In the genomic region with DNA sequence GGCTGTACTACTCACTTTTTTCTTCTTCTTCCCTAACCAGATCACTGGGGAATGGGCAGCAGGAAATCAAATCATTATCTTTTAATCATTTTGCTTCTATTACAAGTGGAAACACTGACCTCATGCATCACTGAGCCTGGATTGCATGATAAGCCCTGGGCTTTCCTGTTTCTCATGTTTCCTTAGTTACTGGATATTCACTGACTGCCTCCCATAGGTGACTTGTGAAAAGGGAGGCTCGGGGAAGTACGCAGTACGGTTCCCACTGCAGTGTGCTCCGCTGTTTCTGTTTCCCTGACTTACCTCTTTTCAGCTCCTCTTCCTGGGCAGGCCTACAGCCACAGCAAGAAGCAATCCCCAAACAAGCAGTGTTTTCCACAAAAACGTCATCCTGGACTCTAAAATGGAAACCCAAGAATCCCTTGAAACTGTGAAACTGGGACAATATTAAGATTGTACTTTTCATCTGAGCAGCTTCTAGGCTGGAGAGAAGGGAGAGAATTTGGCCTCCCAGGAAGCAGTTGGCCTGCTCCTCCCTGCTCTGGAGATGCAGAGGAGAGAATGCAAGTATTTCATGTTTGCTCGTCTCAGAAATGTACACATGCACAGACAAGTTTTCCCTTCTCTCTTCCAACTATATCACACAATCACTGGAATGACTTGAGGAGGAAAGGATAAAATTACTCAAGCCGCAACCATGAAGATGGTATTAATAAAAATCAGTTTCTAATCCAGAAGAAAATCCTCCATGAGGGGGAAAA, we compare ENCODE assay signal across 13 cellular contexts. TPM values are rescaled to one million over a fixed set of nuclear protein-coding genes. Genes with fewer than 3 reads are reported as not detected.
DNase-seq lines count a peak whose midpoint lies in the region; ATAC-seq, FAIRE-seq and TF ChIP-seq lines count a peak whose summit lies in the region.
"Had no signal": no experiment of that assay in that cellular context is flagged by ENCODE, and none has a peak within 500 bp of the region (broad histone marks: within the 10 kb centered on the region; RNA-seq: fewer than 3 reads in every experiment).

No MANE protein-coding gene starts in this region.

- no peak overlapping the region for H3K27ac Mint-ChIP-seq in activated naive CD8-positive, alpha-beta T cell treated with anti-CD3 and anti-CD28 coated beads, Interleukin-2, amount 50 U/mL, for 24 hours
- H3K27ac Mint-ChIP-seq: activated T-cell treated with anti-CD3 and anti-CD28 coated beads, Interleukin-2, amount 50 U/mL, for 24 hours; CD4-positive, alpha-beta memory T cell had no signal

- H3K27me3 ChIP-seq in heart left ventricle (peaks cover 0 to 14% (median 0%) of the 10 kb centered on the region in 9 donors), psoas muscle (ENCODE audit: insufficient read depth in 3 of 3, low read length in 2 of 3) (no peaks in the 10 kb centered on the region), small intestine (ENCODE audit: control insufficient read depth in 2 of 2, insufficient read depth in 2 of 2, low read length in 2 of 2) (no peaks in the 10 kb centered on the region)

- H3K4me1 ChIP-seq in heart left ventricle: peaks cover 0 to 15% (median 0%) of the 10 kb centered on the region in 12 donors
- H3K4me1 ChIP-seq in psoas muscle: no peaks in the 10 kb centered on the region
- no peaks in the 10 kb centered on the region for H3K4me1 ChIP-seq in small intestine (ENCODE audit: control insufficient read depth in 2 of 2, insufficient read depth in 1 of 2, low read depth in 1 of 2, low read length in 1 of 2)

- no peaks in the 10 kb centered on the region for H3K36me3 ChIP-seq in heart left ventricle
- H3K36me3 ChIP-seq in psoas muscle (ENCODE audit: insufficient read depth in 1 of 2, low read depth in 1 of 2): no peaks in the 10 kb centered on the region
- H3K36me3 ChIP-seq in small intestine (ENCODE audit: control insufficient read depth in 2 of 2, insufficient read depth in 2 of 2, low read length in 2 of 2): no peaks in the 10 kb centered on the region

- ATAC-seq in heart left ventricle: peak; percentile 81 to 99 (median 89)
- peak in 3 of 4 donors; percentile 44 to 69 (median 46) for ATAC-seq in psoas muscle
- no peak for ATAC-seq in activated naive CD8-positive, alpha-beta T cell treated with anti-CD3 and anti-CD28 coated beads, Interleukin-2, amount 50 U/mL, for 24 hours
- ATAC-seq in GM19324 (IDR thresholded peaks at IDR 0.05; ENCODE audit: low FRiP score, unreplicated experiment): no peak

- no peaks in the 10 kb centered on the region for H3K36me3 Mint-ChIP-seq in activated naive CD8-positive, alpha-beta T cell treated with anti-CD3 and anti-CD28 coated beads, Interleukin-2, amount 50 U/mL, for 24 hours (ENCODE audit: low read depth)
- H3K36me3 Mint-ChIP-seq: CD4-positive, alpha-beta memory T cell had no signal

- H3K27me3 Mint-ChIP-seq in activated naive CD8-positive, alpha-beta T cell treated with anti-CD3 and anti-CD28 coated beads, Interleukin-2, amount 50 U/mL, for 24 hours: peaks cover 10% of the 10 kb centered on the region

- DNase-seq in GM12865 (ENCODE audit: low read depth): peak; percentile 16
- DNase-seq in heart left ventricle: peak in 3 of 5 donors; percentile 30 to 58 (median 31)
- DNase-seq in psoas muscle: no peak
- no peak for DNase-seq in activated naive CD8-positive, alpha-beta T cell treated with anti-CD3 and anti-CD28 coated beads, Interleukin-2, amount 50 U/mL, for 24 hours
- DNase-seq in small intestine: no peak
- DNase-seq in NOMO-1 treated with DMSO at 0.1 percent for 48 hours (lab: John Stamatoyannopoulos, UW; ENCODE audit: unreplicated experiment): no peak
- DNase-seq: activated T-cell treated with anti-CD3 and anti-CD28 coated beads, Interleukin-2, amount 50 U/mL, for 24 hours; caudate nucleus; CD4-positive, alpha-beta memory T cell; H7; hippocampal formation had no signal

- TF ChIP-seq CTCF in GM12865 (IDR thresholded peaks at IDR 0.05; ENCODE audit: insufficient read depth, low read depth, low read length, missing control alignments) (no peak), VCaP (conservative IDR thresholded peaks at IDR 0.05) (peak; percentile 19; the same call in 1 of the 2 replicates), heart left ventricle (IDR thresholded peaks at IDR 0.05) (peak in 2 of 12 donors; percentile 16 to 42), psoas muscle (IDR thresholded peaks at IDR 0.05) (no peak)

- no peak for FAIRE-seq in small intestine (lab: Jason Lieb, UNC)

- peak overlapping the region; percentile 94 for H3K27ac ChIP-seq in VCaP
- H3K27ac ChIP-seq in heart left ventricle: peak overlapping the region in 11 of 12 donors; percentile 4 to 83 (median 53)
- peak overlapping the region; percentile 50 for H3K27ac ChIP-seq in psoas muscle
- H3K27ac ChIP-seq in small intestine (ENCODE audit: low read depth in 1 of 2, low read length in 1 of 2): peak overlapping the region in 1 of 2 donors; percentile 40

- 48 to 57% (median 52%) methylated on average over 7 of the region's 7 CpGs for WGBS in heart left ventricle, 4 donors
- 47 to 67% (median 62%) methylated on average over 7 of the region's 7 CpGs for WGBS in psoas muscle, 3 donors
- 33 to 68% (median 61%) methylated on average over 7 of the region's 7 CpGs for WGBS in small intestine, 3 donors

- H3K4me3 ChIP-seq in GM12865 (ENCODE audit: low read depth, low read length) (no peak overlapping the region), heart left ventricle (no peak overlapping the region), psoas muscle (no peak overlapping the region), small intestine (ENCODE audit: low read depth in 1 of 2, low read length in 2 of 2) (no peak overlapping the region)

- intact Hi-C loops in heart left ventricle (cut with DNase I) (loop anchor here in 6 of 10 donors (1.0 to 10.0 kb wide), 4 partner anchors 137 to 149 kb away; no protein-coding TSS in a partner anchor), psoas muscle (cut with DNase I) (loop anchor here in 1 of 2 donors (10.0 kb wide), 1 partner anchor 139 kb away; no protein-coding TSS in a partner anchor)

- no peak overlapping the region for H3K4me3 Mint-ChIP-seq in activated naive CD8-positive, alpha-beta T cell treated with anti-CD3 and anti-CD28 coated beads, Interleukin-2, amount 50 U/mL, for 24 hours
- H3K4me3 Mint-ChIP-seq: activated T-cell treated with anti-CD3 and anti-CD28 coated beads, Interleukin-2, amount 50 U/mL, for 24 hours; CD4-positive, alpha-beta memory T cell had no signal

- H3K4me1 Mint-ChIP-seq in activated naive CD8-positive, alpha-beta T cell treated with anti-CD3 and anti-CD28 coated beads, Interleukin-2, amount 50 U/mL, for 24 hours: peaks cover 7% of the 10 kb centered on the region
- H3K4me1 Mint-ChIP-seq: CD4-positive, alpha-beta memory T cell had no signal

- H3K9me3 ChIP-seq in heart left ventricle: no peaks in the 10 kb centered on the region
- no peaks in the 10 kb centered on the region for H3K9me3 ChIP-seq in psoas muscle
- no peaks in the 10 kb centered on the region for H3K9me3 ChIP-seq in small intestine (ENCODE audit: control insufficient read depth, low read depth)

- H3K9me3 Mint-ChIP-seq in activated naive CD8-positive, alpha-beta T cell treated with anti-CD3 and anti-CD28 coated beads, Interleukin-2, amount 50 U/mL, for 24 hours: no peaks in the 10 kb centered on the region
- H3K9me3 Mint-ChIP-seq: activated T-cell treated with anti-CD3 and anti-CD28 coated beads, Interleukin-2, amount 50 U/mL, for 24 hours; CD4-positive, alpha-beta memory T cell had no signal

- peak in 1 of 2 donors; percentile 14 for TF ChIP-seq POLR2A in heart left ventricle (IDR thresholded peaks at IDR 0.05)

RNA-seq across cellular contexts. Expression of a gene that starts 13.1 kb away (rescaled TPM):
- total RNA-seq in heart left ventricle: not detected
- not detected for polyA plus RNA-seq in heart left ventricle
- not detected for total RNA-seq in psoas muscle
- not detected for polyA plus RNA-seq in psoas muscle
- under 1 TPM in 1 of 3 donors, not detected in 2; 0.58 TPM for polyA plus RNA-seq in small intestine
- total RNA-seq: CD4-positive, alpha-beta memory T cell; H7 had no signal
- polyA plus RNA-seq: CD4-positive, alpha-beta memory T cell had no signal

RNA-seq across cellular contexts. Expression of a gene that starts 22.1 kb away (rescaled TPM):
- total RNA-seq in heart left ventricle (not detected), psoas muscle (not detected)
- polyA plus RNA-seq in heart left ventricle (not detected), psoas muscle (not detected), small intestine (not detected)
- total RNA-seq: CD4-positive, alpha-beta memory T cell; H7 had no signal
- polyA plus RNA-seq: CD4-positive, alpha-beta memory T cell had no signal

RNA-seq across cellular contexts. Expression of a gene that starts 45.8 kb away (rescaled TPM):
- total RNA-seq in heart left ventricle (1,000 to 10,000 TPM in 1 of 9 donors, 100 to 1,000 TPM in 2, 10 to 100 TPM in 6; 20.0 to 1,108 (median 87.0) TPM), psoas muscle (10 to 100 TPM; 19.9 to 90.0 (median 61.9) TPM)
- polyA plus RNA-seq in heart left ventricle (10 to 100 TPM; 57.1 to 65.7 TPM), psoas muscle (10 to 100 TPM; 32.0 to 43.0 (median 35.3) TPM), small intestine (100 to 1,000 TPM; 230 to 625 (median 428) TPM)
- total RNA-seq: H7 had no signal

Comparison
In these comparisons a context has a peak if more than half of its experiments do, and no peak if none do; other contexts are left out.
1. DNase-seq: peak in GM12865 (single experiment) and heart left ventricle (3 of 5); none in psoas muscle (0 of 2), activated naive CD8-positive, alpha-beta T cell treated with anti-CD3 and anti-CD28 coated beads, Interleukin-2, amount 50 U/mL, for 24 hours (single experiment), small intestine (single experiment) and NOMO-1 treated with DMSO at 0.1 percent for 48 hours (single experiment).
2. ATAC-seq: peak in heart left ventricle (4 of 4) and psoas muscle (3 of 4); none in activated naive CD8-positive, alpha-beta T cell treated with anti-CD3 and anti-CD28 coated beads, Interleukin-2, amount 50 U/mL, for 24 hours (single experiment) and GM19324 (single experiment).